In genomic region chr11:109972181-109972715, GRCh38 we compare ENCODE assay signal across 8 cellular contexts.
DNase-seq lines count a peak whose midpoint lies in the region; ATAC-seq, FAIRE-seq and TF ChIP-seq lines count a peak whose summit lies in the region.

No MANE protein-coding gene starts in this region.

- H3K27me3 Mint-ChIP-seq in dendritic cell treated with granulocyte-macrophage colony-stimulating factor and Interleukin-4, amounts not matched to agents 40 ng/mL and 50 ng/mL, for 4 days = no peaks in the 10 kb centered on the region

- FAIRE-seq in frontal cortex (lab: Jason Lieb, UNC) = no peak

- peak overlapping the region; percentile 24 for H3K27ac Mint-ChIP-seq in dendritic cell treated with granulocyte-macrophage colony-stimulating factor and Interleukin-4, amounts not matched to agents 40 ng/mL and 50 ng/mL, for 4 days

- no peak overlapping the region for H3K4me3 Mint-ChIP-seq in dendritic cell treated with granulocyte-macrophage colony-stimulating factor and Interleukin-4, amounts not matched to agents 40 ng/mL and 50 ng/mL, for 4 days

- peak overlapping the region; percentile 7; the same call in 1 of the 2 replicates for H3K4me3 ChIP-seq in GM12865 (ENCODE audit: low read depth, low read length)

- H3K9me3 Mint-ChIP-seq in dendritic cell treated with granulocyte-macrophage colony-stimulating factor and Interleukin-4, amounts not matched to agents 40 ng/mL and 50 ng/mL, for 4 days = peaks cover 12% of the 10 kb centered on the region

- peaks cover 49% of the 10 kb centered on the region for H3K4me1 Mint-ChIP-seq in dendritic cell treated with granulocyte-macrophage colony-stimulating factor and Interleukin-4, amounts not matched to agents 40 ng/mL and 50 ng/mL, for 4 days (ENCODE audit: low read depth)

- intact Hi-C loops in dendritic cell treated with granulocyte-macrophage colony-stimulating factor and Interleukin-4, amounts not matched to agents 40 ng/mL and 50 ng/mL, for 4 days (cut with micrococcal nuclease) = no loop called here

- H3K36me3 Mint-ChIP-seq in dendritic cell treated with granulocyte-macrophage colony-stimulating factor and Interleukin-4, amounts not matched to agents 40 ng/mL and 50 ng/mL, for 4 days (ENCODE audit: low read depth) = peaks cover 2% of the 10 kb centered on the region

- TF ChIP-seq CTCF in GM12865 (IDR thresholded peaks at IDR 0.05; ENCODE audit: insufficient read depth, low read depth, low read length, missing control alignments) = no peak

- peak; percentile 77 for DNase-seq in GM12865 (ENCODE audit: low read depth)
- DNase-seq in NCI-H446 (lab: John Stamatoyannopoulos, UW) = no peak
- DNase-seq in frontal cortex (ENCODE audit: low spot score in 2 of 2) = no peak
- no peak for DNase-seq in T-helper 1 cell
- DNase-seq in activated gamma-delta T cell (lab: John Stamatoyannopoulos, UW) = no peak

- peak; percentile 64 for ATAC-seq in GM21360 (IDR thresholded peaks at IDR 0.05; ENCODE audit: unreplicated experiment)
- peak; percentile 53 for ATAC-seq in HG03196 (IDR thresholded peaks at IDR 0.05; ENCODE audit: unreplicated experiment)
